ENCODE assay signal across 1 cellular context in genomic region chr12:52946797-52947547, GRCh38.
TF ChIP-seq lines count a peak whose summit lies in the region.

No MANE protein-coding gene starts in this region.

TF ChIP-seq in HepG2, 621 proteins besides CTCF, POLR2A, EP300 and RAD21 (continued from another document and continues in another):
- TF ChIP-seq ZNF281 (CRISPR knock-in tag; IDR thresholded peaks at IDR 0.05; ENCODE audit: borderline replicate concordance) (peak; percentile 88; the same call in 1 of the 2 replicates), POLR2G (IDR thresholded peaks at IDR 0.05; ENCODE audit: low read depth, low read length) (peak; percentile 50), TFAP4 (IDR thresholded peaks at IDR 0.05; ENCODE audit: borderline replicate concordance, low read depth) (peak; percentile 85), HNF4G (IDR thresholded peaks at IDR 0.05; ENCODE audit: borderline replicate concordance, low read depth, low read length) (peak; percentile 58), HNF4G (CRISPR knock-in tag; IDR thresholded peaks at IDR 0.05; ENCODE audit: borderline replicate concordance, low read depth) (0 out of 2 replicates have a peak, but pooled peaks have one; percentile 17), IKZF5 (CRISPR knock-in tag; IDR thresholded peaks at IDR 0.05) (peak; percentile 21; the same call in 1 of the 2 replicates), GMEB1 (CRISPR knock-in tag; IDR thresholded peaks at IDR 0.05; ENCODE audit: borderline replicate concordance) (peak; percentile 30; the same call in 1 of the 2 replicates), ZSCAN21 (CRISPR knock-in tag; IDR thresholded peaks at IDR 0.05; ENCODE audit: borderline replicate concordance) (no peak), ZFP91 (CRISPR knock-in tag; IDR thresholded peaks at IDR 0.05; ENCODE audit: borderline replicate concordance) (peak; percentile 38; the same call in 1 of the 2 replicates), ZMYM3 (CRISPR knock-in tag; IDR thresholded peaks at IDR 0.05) (peak; percentile 53; the same call in 1 of the 2 replicates), ZNF503 (CRISPR knock-in tag; IDR thresholded peaks at IDR 0.05) (peak; percentile 39; the same call in 1 of the 2 replicates), TSC22D2 (CRISPR knock-in tag; IDR thresholded peaks at IDR 0.05; ENCODE audit: borderline replicate concordance) (no peak), MIXL1 (CRISPR knock-in tag; IDR thresholded peaks at IDR 0.05) (0 out of 2 replicates have a peak, but pooled peaks have one; percentile 18), PATZ1 (CRISPR knock-in tag; IDR thresholded peaks at IDR 0.05) (peak; percentile 40; the same call in 1 of the 2 replicates), MED8 (CRISPR knock-in tag; IDR thresholded peaks at IDR 0.05; ENCODE audit: insufficient replicate concordance) (peak; percentile 33), ZBTB7B (CRISPR knock-in tag; IDR thresholded peaks at IDR 0.05) (0 out of 2 replicates have a peak, but pooled peaks have one; percentile 67), ARID5B (CRISPR knock-in tag; IDR thresholded peaks at IDR 0.05) (peak; percentile 48; the same call in 1 of the 2 replicates), AHDC1 (CRISPR knock-in tag; IDR thresholded peaks at IDR 0.05; ENCODE audit: borderline replicate concordance) (peak; percentile 53; the same call in 1 of the 2 replicates), YEATS4 (CRISPR knock-in tag; IDR thresholded peaks at IDR 0.05; ENCODE audit: borderline replicate concordance) (0 out of 2 replicates have a peak, but pooled peaks have one; percentile 12), HOXD1 (CRISPR knock-in tag; IDR thresholded peaks at IDR 0.05) (0 out of 2 replicates have a peak, but pooled peaks have one; percentile 30)
